Comparison of ENCODE assay signal across 34 cellular contexts in genomic region chr12:106900554-106900953, GRCh38.
"Had no signal": no experiment of that assay in that cellular context is flagged by ENCODE, and none has a peak within 500 bp of the region (broad histone marks: within the 10 kb centered on the region; RNA-seq: fewer than 3 reads in every experiment).

No MANE protein-coding gene starts in this region.

- H3K4me3 ChIP-seq: coronary artery, dorsolateral prefrontal cortex, gastrocnemius medialis, heart left ventricle had no signal

- H3K27ac Mint-ChIP-seq: activated B cell treated with CpG ODN at 0.5 μM for 24 hours; activated CD4-positive, alpha-beta memory T cell treated with anti-CD3 and anti-CD28 coated beads for 36 hours; activated CD4-positive, alpha-beta T cell treated with anti-CD3 and anti-CD28 coated beads for 36 hours; activated CD4-positive, alpha-beta T cell treated with anti-CD3 and anti-CD28 coated beads, Interleukin-2, amount 10 ng/mL, durations not matched to agents 24 days and 14 days; activated CD8-positive, alpha-beta memory T cell treated with anti-CD3 and anti-CD28 coated beads, Interleukin-2, amount 10 ng/mL, durations not matched to agents 7 days and 5 days; activated CD8-positive, alpha-beta T cell treated with anti-CD3 and anti-CD28 coated beads, Interleukin-2, amount 10 ng/mL, durations not matched to agents 7 days and 5 days; activated naive CD8-positive, alpha-beta T cell; activated T-cell treated with anti-CD3 and anti-CD28 coated beads, Interleukin-2, amount 50 U/mL, for 72 hours; dendritic cell treated with granulocyte-macrophage colony-stimulating factor and Interleukin-4, amounts not matched to agents 40 ng/mL and 50 ng/mL, for 4 days; effector memory CD8-positive, alpha-beta T cell; T-helper 17 cell; T-helper 2 cell treated with Interferon-gamma antibody and Interleukin-4, amounts not matched to agents 5 μg/mL and 100 μg/mL, for 36 hours had no signal

- H3K27me3 ChIP-seq: brain microvascular endothelial cell, gastrocnemius medialis had no signal

- H3K4me1 Mint-ChIP-seq: activated B cell treated with CpG ODN at 0.5 μM for 24 hours had no signal

- H3K4me3 Mint-ChIP-seq: activated B cell treated with CpG ODN at 0.5 μM for 24 hours; activated CD4-positive, alpha-beta memory T cell treated with anti-CD3 and anti-CD28 coated beads for 36 hours; activated CD4-positive, alpha-beta T cell treated with anti-CD3 and anti-CD28 coated beads for 36 hours; activated CD4-positive, alpha-beta T cell treated with anti-CD3 and anti-CD28 coated beads, Interleukin-2, amount 10 ng/mL, durations not matched to agents 24 days and 14 days; activated CD8-positive, alpha-beta memory T cell treated with anti-CD3 and anti-CD28 coated beads, Interleukin-2, amount 10 ng/mL, durations not matched to agents 7 days and 5 days; activated CD8-positive, alpha-beta T cell treated with anti-CD3 and anti-CD28 coated beads, Interleukin-2, amount 10 ng/mL, durations not matched to agents 7 days and 5 days; activated naive CD8-positive, alpha-beta T cell; activated T-cell treated with anti-CD3 and anti-CD28 coated beads, Interleukin-2, amount 50 U/mL, for 72 hours; central memory CD8-positive, alpha-beta T cell; dendritic cell treated with granulocyte-macrophage colony-stimulating factor and Interleukin-4, amounts not matched to agents 40 ng/mL and 50 ng/mL, for 4 days; effector memory CD8-positive, alpha-beta T cell; T-helper 17 cell; T-helper 2 cell treated with Interferon-gamma antibody and Interleukin-4, amounts not matched to agents 5 μg/mL and 100 μg/mL, for 36 hours had no signal

- DNase-seq: activated B cell treated with CpG ODN at 0.5 μM for 24 hours; activated CD4-positive, alpha-beta memory T cell treated with anti-CD3 and anti-CD28 coated beads for 36 hours; activated CD4-positive, alpha-beta T cell treated with anti-CD3 and anti-CD28 coated beads for 36 hours; activated CD4-positive, alpha-beta T cell treated with anti-CD3 and anti-CD28 coated beads, Interleukin-2, amount 10 ng/mL, durations not matched to agents 24 days and 14 days; activated CD8-positive, alpha-beta memory T cell treated with anti-CD3 and anti-CD28 coated beads, Interleukin-2, amount 10 ng/mL, durations not matched to agents 7 days and 5 days; activated CD8-positive, alpha-beta memory T cell treated with anti-CD3 and anti-CD28 coated beads, Interleukin-2, amount 50 U/mL, for 4 hours; activated CD8-positive, alpha-beta T cell treated with anti-CD3 and anti-CD28 coated beads, Interleukin-2, amount 10 ng/mL, durations not matched to agents 7 days and 5 days; activated effector memory CD4-positive, alpha-beta T cell treated with Interleukin-2 at 50 U/mL for 16 hours; activated gamma-delta T cell treated with Interleukin-2 at 50 U/mL for 16 hours; activated naive CD4-positive, alpha-beta T cell treated with anti-CD3 and anti-CD28 coated beads, Interleukin-2, amount 50 U/mL, for 16 hours; activated naive CD4-positive, alpha-beta T cell treated with Interleukin-2 at 50 U/mL for 16 hours; activated T-cell treated with anti-CD3 and anti-CD28 coated beads, Interleukin-2, amount 50 U/mL, for 1 hour; activated T-cell treated with anti-CD3 and anti-CD28 coated beads, Interleukin-2, amount 50 U/mL, for 72 hours; amniotic stem cell; anterior cingulate cortex; brain microvascular endothelial cell; dorsolateral prefrontal cortex; effector CD4-positive, alpha-beta T cell; effector memory CD8-positive, alpha-beta T cell; gastrocnemius medialis; glutamatergic neuron; heart left ventricle; T-helper 1 cell; T-helper 17 cell; T1000; WERI-Rb-1 had no signal

- H3K36me3 ChIP-seq: brain microvascular endothelial cell, gastrocnemius medialis, heart left ventricle, WERI-Rb-1 had no signal

- H3K27ac ChIP-seq: brain microvascular endothelial cell, coronary artery, dorsolateral prefrontal cortex, foreskin keratinocyte, gastrocnemius medialis, heart left ventricle, WERI-Rb-1 had no signal

- H3K4me1 ChIP-seq: foreskin keratinocyte had no signal

- H3K9me3 ChIP-seq: gastrocnemius medialis, heart left ventricle had no signal

- H3K36me3 Mint-ChIP-seq: activated CD4-positive, alpha-beta memory T cell treated with anti-CD3 and anti-CD28 coated beads for 36 hours; activated CD8-positive, alpha-beta memory T cell treated with anti-CD3 and anti-CD28 coated beads, Interleukin-2, amount 10 ng/mL, durations not matched to agents 7 days and 5 days had no signal

- ATAC-seq: activated CD4-positive, alpha-beta T cell treated with anti-CD3 and anti-CD28 coated beads for 36 hours; activated CD4-positive, CD25-positive, alpha-beta regulatory T cell treated with anti-CD3 and anti-CD28 coated beads, Interleukin-2, amount 50 U/mL, for 24 hours; activated CD8-positive, alpha-beta memory T cell treated with anti-CD3 and anti-CD28 coated beads, Interleukin-2, amount 10 ng/mL, durations not matched to agents 7 days and 5 days; activated CD8-positive, alpha-beta T cell treated with anti-CD3 and anti-CD28 coated beads, Interleukin-2, amount 10 ng/mL, durations not matched to agents 7 days and 5 days; activated T-cell treated with anti-CD3 and anti-CD28 coated beads, Interleukin-2, amount 50 U/mL, for 72 hours; effector memory CD8-positive, alpha-beta T cell; esophagus mucosa; foreskin keratinocyte; gastrocnemius medialis; heart left ventricle; T-helper 17 cell had no signal

- H3K9me3 Mint-ChIP-seq: activated B cell treated with CpG ODN at 0.5 μM for 24 hours; activated CD4-positive, alpha-beta memory T cell treated with anti-CD3 and anti-CD28 coated beads for 36 hours; activated CD4-positive, alpha-beta T cell treated with anti-CD3 and anti-CD28 coated beads, Interleukin-2, amount 10 ng/mL, durations not matched to agents 24 days and 14 days; activated T-cell treated with anti-CD3 and anti-CD28 coated beads, Interleukin-2, amount 50 U/mL, for 72 hours; dendritic cell treated with granulocyte-macrophage colony-stimulating factor and Interleukin-4, amounts not matched to agents 40 ng/mL and 50 ng/mL, for 4 days; effector memory CD8-positive, alpha-beta T cell had no signal
